Comparison of ENCODE assay signal across 14 cellular contexts in the genomic region with DNA sequence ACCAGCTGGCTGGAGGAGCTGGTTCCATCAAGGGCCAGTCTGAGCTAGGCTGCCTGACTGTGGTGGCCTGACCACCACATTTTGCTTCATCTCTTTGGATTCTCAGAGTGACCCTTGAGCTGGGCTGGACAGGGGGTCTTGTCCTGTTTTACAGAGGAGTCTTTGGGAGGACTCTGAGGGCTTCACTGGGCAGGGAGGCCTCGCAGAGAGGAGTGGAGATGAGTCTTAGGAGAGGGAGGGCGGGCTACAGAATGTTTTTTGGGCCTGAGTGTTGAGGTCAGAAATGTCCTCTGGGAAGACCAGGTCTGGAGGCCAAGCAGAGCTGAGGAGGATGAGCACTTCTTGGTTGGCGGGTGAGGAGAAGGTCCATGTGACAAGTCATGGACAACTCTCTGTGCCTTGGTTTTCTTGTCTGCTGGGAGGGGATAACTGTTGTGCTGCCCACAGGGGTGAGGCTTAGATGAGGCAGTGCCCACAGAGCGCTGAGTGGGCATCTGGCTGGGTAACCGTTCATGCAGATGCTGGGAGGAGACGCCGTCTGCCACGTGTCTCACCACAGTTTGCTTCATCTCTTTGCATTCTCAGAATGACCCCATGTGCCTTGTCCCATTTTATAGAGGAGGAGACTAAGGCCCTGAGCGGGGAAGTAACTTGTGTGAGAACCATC. TPM values are rescaled to one million over a fixed set of nuclear protein-coding genes. Genes with fewer than 3 reads are reported as not detected.
A peak's percentile ranks its signal among the peaks of the same experiment; 100 is the strongest.
DNase-seq lines count a peak whose midpoint lies in the region; ATAC-seq and TF ChIP-seq lines count a peak whose summit lies in the region.
"Had no signal": no experiment of that assay in that cellular context is flagged by ENCODE, and none has a peak within 500 bp of the region (broad histone marks: within the 10 kb centered on the region; RNA-seq: fewer than 3 reads in every experiment).

No MANE protein-coding gene starts in this region.

- POLR2A ChIA-PET in PC-9 (lab: Charles Lee; ENCODE audit: unreplicated experiment) = interaction anchor here (0.6 kb wide), 1 partner anchor 773 kb away, joined by 4 read pairs; no protein-coding TSS in a partner anchor
- POLR2A ChIA-PET in activated CD4-positive, alpha-beta memory T cell treated with anti-CD3 and anti-CD28 coated beads for 36 hours (lab: Charles Lee) = interaction anchor here (0.8 kb wide), 1 partner anchor 9 kb away, joined by 3 read pairs; a partner anchor contains a TSS

- peaks cover 11% of the 10 kb centered on the region for H3K27me3 Mint-ChIP-seq in glutamatergic neuron (ENCODE audit: unreplicated experiment)
- no peaks in the 10 kb centered on the region for H3K27me3 Mint-ChIP-seq in activated CD4-positive, alpha-beta memory T cell treated with anti-CD3 and anti-CD28 coated beads for 36 hours
- H3K27me3 Mint-ChIP-seq: activated B cell treated with CpG ODN at 0.5 μM for 24 hours had no signal

- no peak overlapping the region for H3K9ac ChIP-seq in BLaER1

- no peaks in the 10 kb centered on the region for H3K36me3 ChIP-seq in BLaER1
- H3K36me3 ChIP-seq in PC-9 (ENCODE audit: low read depth) = peaks cover 17% of the 10 kb centered on the region

- H3K4me1 Mint-ChIP-seq in glutamatergic neuron (ENCODE audit: low read depth, unreplicated experiment) = peaks cover 45% of the 10 kb centered on the region
- H3K4me1 Mint-ChIP-seq in activated CD4-positive, alpha-beta memory T cell treated with anti-CD3 and anti-CD28 coated beads for 36 hours (ENCODE audit: low read depth) = peaks cover 23% of the 10 kb centered on the region
- H3K4me1 Mint-ChIP-seq: activated B cell treated with CpG ODN at 0.5 μM for 24 hours had no signal

- peaks cover 7% of the 10 kb centered on the region for H3K9me3 Mint-ChIP-seq in glutamatergic neuron (ENCODE audit: unreplicated experiment)
- H3K9me3 Mint-ChIP-seq in activated CD4-positive, alpha-beta memory T cell treated with anti-CD3 and anti-CD28 coated beads for 36 hours = no peaks in the 10 kb centered on the region
- H3K9me3 Mint-ChIP-seq: activated B cell treated with CpG ODN at 0.5 μM for 24 hours; activated naive CD4-positive, alpha-beta T cell treated with anti-CD3 and anti-CD28 coated beads for 36 hours had no signal

- peak overlapping the region; percentile 39 for H3K27ac ChIP-seq in BLaER1
- peak overlapping the region; percentile 95 for H3K27ac ChIP-seq in PC-9

- TF ChIP-seq CTCF in PC-9 (conservative IDR thresholded peaks at IDR 0.05) = no peak
- no peak for TF ChIP-seq CTCF in glutamatergic neuron (IDR thresholded peaks at IDR 0.05; ENCODE audit: partially characterized antibody, unreplicated experiment)

- H3K79me2 ChIP-seq in PC-9 (ENCODE audit: low read depth) = peaks cover 89% of the 10 kb centered on the region

- CTCF ChIA-PET in PC-9 (lab: Charles Lee) = interaction anchor here (1.0 kb wide), 1 partner anchor 52 kb away, joined by 3 read pairs; no protein-coding TSS in a partner anchor
- CTCF ChIA-PET in activated CD4-positive, alpha-beta memory T cell treated with anti-CD3 and anti-CD28 coated beads for 36 hours (lab: Charles Lee) = interaction anchor here (0.8 kb wide), 1 partner anchor 11 kb away, joined by 3 read pairs; no protein-coding TSS in a partner anchor

- no peaks in the 10 kb centered on the region for H3K36me3 Mint-ChIP-seq in glutamatergic neuron (ENCODE audit: unreplicated experiment)
- no peaks in the 10 kb centered on the region for H3K36me3 Mint-ChIP-seq in activated CD4-positive, alpha-beta memory T cell treated with anti-CD3 and anti-CD28 coated beads for 36 hours

- H3K4me2 ChIP-seq in BLaER1 (peak overlapping the region; percentile 81), PC-9 (peak overlapping the region; percentile 75)

- no peak overlapping the region for H2AFZ ChIP-seq in PC-9

- H3K27me3 ChIP-seq in BLaER1 = no peaks in the 10 kb centered on the region
- no peaks in the 10 kb centered on the region for H3K27me3 ChIP-seq in PC-9 (ENCODE audit: insufficient read depth, low read depth)

- no peaks in the 10 kb centered on the region for H3K9me2 ChIP-seq in PC-9 (ENCODE audit: insufficient read depth)

- peaks cover 52% of the 10 kb centered on the region for H3K4me1 ChIP-seq in BLaER1
- H3K4me1 ChIP-seq in PC-9 (replicated peaks; ENCODE audit: insufficient read depth) = peaks cover 91% of the 10 kb centered on the region

- H3F3A ChIP-seq in PC-9 (ENCODE audit: insufficient read depth, low read depth) = peaks cover 56% of the 10 kb centered on the region

- H3K9me3 ChIP-seq in BLaER1 (no peaks in the 10 kb centered on the region), PC-9 (ENCODE audit: insufficient read depth, low read depth) (no peaks in the 10 kb centered on the region)

- intact Hi-C loops in PC-9 (cut with micrococcal nuclease; ENCODE audit: unreplicated experiment) = no loop called here
- intact Hi-C loops in sciatic nerve (cut with DNase I) = no loop called here
- intact Hi-C loops in activated CD4-positive, alpha-beta memory T cell treated with anti-CD3 and anti-CD28 coated beads for 36 hours (cut with micrococcal nuclease) = no loop called here

- no peaks in the 10 kb centered on the region for H4K20me1 ChIP-seq in BLaER1
- H4K20me1 ChIP-seq in PC-9 (ENCODE audit: insufficient read depth) = no peaks in the 10 kb centered on the region; the same call in 1 of the 2 replicates

- no peak for DNase-seq in PC-9
- DNase-seq in glutamatergic neuron = no peak
- no peak for DNase-seq in sciatic nerve (ENCODE audit: low spot score)
- no peak for DNase-seq in HCEC 1CT
- no peak for DNase-seq in NCI-H2171 treated with DMSO at 0.1 percent for 48 hours (lab: John Stamatoyannopoulos, UW)
- DNase-seq in activated CD4-positive, alpha-beta memory T cell treated with anti-CD3 and anti-CD28 coated beads for 36 hours = no peak
- DNase-seq: activated B cell treated with CpG ODN at 0.5 μM for 24 hours; activated naive CD4-positive, alpha-beta T cell treated with anti-CD3 and anti-CD28 coated beads for 36 hours; retina; stimulated activated CD4-positive, alpha-beta T cell treated with anti-CD3 and anti-CD28 coated beads, Interleukin-4, amount 100 ng/mL, for 4 hours had no signal

- ATAC-seq in sciatic nerve (peak; percentile 29), HG03159 (IDR thresholded peaks at IDR 0.05; ENCODE audit: unreplicated experiment) (no peak)
- ATAC-seq: HCT116, K562 had no signal

- H3K4me3 ChIP-seq in BLaER1 = no peak overlapping the region
- no peak overlapping the region for H3K4me3 ChIP-seq in PC-9
- H3K4me3 ChIP-seq: K562 had no signal

- H3K27ac Mint-ChIP-seq in glutamatergic neuron (ENCODE audit: unreplicated experiment) = peak overlapping the region; percentile 53
- no peak overlapping the region for H3K27ac Mint-ChIP-seq in activated CD4-positive, alpha-beta memory T cell treated with anti-CD3 and anti-CD28 coated beads for 36 hours
- H3K27ac Mint-ChIP-seq: activated B cell treated with CpG ODN at 0.5 μM for 24 hours; activated naive CD4-positive, alpha-beta T cell treated with anti-CD3 and anti-CD28 coated beads for 36 hours had no signal

- peak overlapping the region; percentile 68 for H3K4me3 Mint-ChIP-seq in glutamatergic neuron (ENCODE audit: unreplicated experiment)
- H3K4me3 Mint-ChIP-seq in activated CD4-positive, alpha-beta memory T cell treated with anti-CD3 and anti-CD28 coated beads for 36 hours = no peak overlapping the region
- H3K4me3 Mint-ChIP-seq: activated B cell treated with CpG ODN at 0.5 μM for 24 hours; activated naive CD4-positive, alpha-beta T cell treated with anti-CD3 and anti-CD28 coated beads for 36 hours had no signal

- no TSS peak for BruUV-seq in PC-9 (replicated peaks; lab: Mats Ljungman, UMichigan)

RNA-seq across cellular contexts. Expression of a gene that starts 9.4 kb away (rescaled TPM):
- 97.0 and 108 TPM in 2 replicates for total RNA-seq in PC-9 (2021)
- 49.8 TPM for total RNA-seq in glutamatergic neuron (ENCODE audit: unreplicated experiment)
- 103 TPM for total RNA-seq in sciatic nerve
- 1 to 10 TPM; 2.5 to 3.1 TPM for total RNA-seq in activated CD4-positive, alpha-beta memory T cell treated with anti-CD3 and anti-CD28 coated beads for 36 hours

RNA-seq across cellular contexts. Expression of a gene that starts 44.0 kb away (rescaled TPM):
- total RNA-seq in PC-9 (2021) (0.23 TPM in 1 of 2 replicates, not detected in the other), glutamatergic neuron (ENCODE audit: unreplicated experiment) (not detected), sciatic nerve (0.53 TPM)
- total RNA-seq in activated CD4-positive, alpha-beta memory T cell treated with anti-CD3 and anti-CD28 coated beads for 36 hours = not detected
- total RNA-seq: activated B cell treated with CpG ODN at 0.5 μM for 24 hours; activated naive CD4-positive, alpha-beta T cell treated with anti-CD3 and anti-CD28 coated beads for 36 hours; K562 had no signal

Comparison
In these comparisons a context has a peak if more than half of its experiments do, and no peak if none do; other contexts are left out.
1. RNA of a gene that starts 9.4 kb away (total RNA-seq): 97.0 to 108 TPM in PC-9, 103 TPM in sciatic nerve (single experiment) and 49.8 TPM in glutamatergic neuron (single experiment); 2.5 to 3.1 TPM in activated CD4-positive, alpha-beta memory T cell treated with anti-CD3 and anti-CD28 coated beads for 36 hours; every median in the first group is over 10 times any median in the second.